Comparison of ENCODE assay signal across 8 cellular contexts in genomic region chr16:678858-679807, GRCh38. TPM values are rescaled to one million over a fixed set of nuclear protein-coding genes. Genes with fewer than 3 reads are reported as not detected.
DNase-seq lines count a peak whose midpoint lies in the region; ATAC-seq and TF ChIP-seq lines count a peak whose summit lies in the region.

No MANE protein-coding gene starts in this region.

- H3K27me3 Mint-ChIP-seq in WTC11 (ENCODE audit: low read depth) (no peaks in the 10 kb centered on the region), endodermal cell (ENCODE audit: insufficient read depth) (no peaks in the 10 kb centered on the region)
- no peaks in the 10 kb centered on the region for H3K27me3 Mint-ChIP-seq in stimulated activated naive CD8-positive, alpha-beta T cell treated with anti-CD3 and anti-CD28 coated beads, Interleukin-15, Interleukin-2, amounts not matched to agents 100 ng/mL and 50 ng/mL, for 24 hours

- H3K36me3 ChIP-seq in endodermal cell (ENCODE audit: control insufficient read depth, insufficient read depth, low read length), result peaks cover 27% of the 10 kb centered on the region

- peaks cover 20% of the 10 kb centered on the region for H3K36me3 Mint-ChIP-seq in WTC11
- peaks cover 19% of the 10 kb centered on the region for H3K36me3 Mint-ChIP-seq in endodermal cell (ENCODE audit: low read depth)
- peaks cover 21% of the 10 kb centered on the region for H3K36me3 Mint-ChIP-seq in stimulated activated naive CD8-positive, alpha-beta T cell treated with anti-CD3 and anti-CD28 coated beads, Interleukin-15, Interleukin-2, amounts not matched to agents 100 ng/mL and 50 ng/mL, for 24 hours (ENCODE audit: low read depth)

- POLR2A ChIA-PET in WTC11 (lab: Charles Lee), result interaction anchor here (0.6 to 1.9 kb wide), 3 partner anchors 11 to 91 kb away, joined by 3 to 5 read pairs (median 4); partner anchors contain the start of gene WDR24

- WGBS in endodermal cell (ENCODE audit: insufficient coverage in 1 of 2, insufficient read length in 1 of 2), 2 experiments, result 38 to 59% methylated on average over 20 to 51 of the region's 51 CpGs

- CTCF ChIA-PET in WTC11 (lab: Charles Lee), result interaction anchor here (0.6 to 3.1 kb wide), 14 partner anchors 10 to 220 kb away, joined by 3 to 21 read pairs (median 5); partner anchors contain the start of genes METRN, RHOT2 and WDR24

- ATAC-seq in WTC11 (peak; percentile 9), HG03354 (IDR thresholded peaks at IDR 0.05; ENCODE audit: poor library complexity, severe bottlenecking, unreplicated experiment) (no peak)

- H3K9ac ChIP-seq in endodermal cell (ENCODE audit: extremely low read depth, low read length, poor library complexity, severe bottlenecking), result no peak overlapping the region

- H3K9me3 ChIP-seq in endodermal cell (ENCODE audit: control insufficient read depth, low read length), result no peaks in the 10 kb centered on the region

- H3K9me3 Mint-ChIP-seq in WTC11 (no peaks in the 10 kb centered on the region), endodermal cell (no peaks in the 10 kb centered on the region)
- H3K9me3 Mint-ChIP-seq in stimulated activated naive CD8-positive, alpha-beta T cell treated with anti-CD3 and anti-CD28 coated beads, Interleukin-15, Interleukin-2, amounts not matched to agents 100 ng/mL and 50 ng/mL, for 24 hours, result no peaks in the 10 kb centered on the region

- peak overlapping the region; percentile 70 for H3K27ac ChIP-seq in endodermal cell (ENCODE audit: low read depth, low read length)

- H3K4me1 ChIP-seq in endodermal cell (ENCODE audit: control insufficient read depth, insufficient read depth, low read length), result peaks cover 18% of the 10 kb centered on the region

- H3K4me1 Mint-ChIP-seq in WTC11 (peaks cover 31% of the 10 kb centered on the region), endodermal cell (peaks cover 23% of the 10 kb centered on the region)
- H3K4me1 Mint-ChIP-seq in stimulated activated naive CD8-positive, alpha-beta T cell treated with anti-CD3 and anti-CD28 coated beads, Interleukin-15, Interleukin-2, amounts not matched to agents 100 ng/mL and 50 ng/mL, for 24 hours (ENCODE audit: low read depth), result peaks cover 33% of the 10 kb centered on the region

- no peak overlapping the region for H3K4me3 ChIP-seq in endodermal cell (ENCODE audit: low read length)

- TF ChIP-seq CTCF in WTC11 (IDR thresholded peaks at IDR 0.05) (no peak), endodermal cell (conservative IDR thresholded peaks at IDR 0.05) (no peak)

- H3K27me3 ChIP-seq in endodermal cell (ENCODE audit: control insufficient read depth, insufficient read depth, low read length, poor library complexity, severe bottlenecking), result no peaks in the 10 kb centered on the region

- peak overlapping the region; percentile 85 for H3K27ac Mint-ChIP-seq in WTC11
- H3K27ac Mint-ChIP-seq in endodermal cell, result peak overlapping the region; percentile 70
- peak overlapping the region; percentile 55 for H3K27ac Mint-ChIP-seq in stimulated activated naive CD8-positive, alpha-beta T cell treated with anti-CD3 and anti-CD28 coated beads, Interleukin-15, Interleukin-2, amounts not matched to agents 100 ng/mL and 50 ng/mL, for 24 hours

- H3K4me3 Mint-ChIP-seq in WTC11 (peak overlapping the region; percentile 67), endodermal cell (peak overlapping the region; percentile 73)
- peak overlapping the region; percentile 78 for H3K4me3 Mint-ChIP-seq in stimulated activated naive CD8-positive, alpha-beta T cell treated with anti-CD3 and anti-CD28 coated beads, Interleukin-15, Interleukin-2, amounts not matched to agents 100 ng/mL and 50 ng/mL, for 24 hours

- DNase-seq in activated gamma-delta T cell treated with Interleukin-2 at 50 U/mL for 16 hours, result peak; percentile 44
- DNase-seq in activated gamma-delta T cell (lab: John Stamatoyannopoulos, UW), result no peak
- peak; percentile 72 to 82 for DNase-seq in NCI-H1930 (lab: John Stamatoyannopoulos, UW)
- peak; percentile 70 for DNase-seq in WTC11 (ENCODE audit: low spot score)
- DNase-seq in endodermal cell, result peak; percentile 90
- peak; percentile 51 for DNase-seq in midbrain (lab: John Stamatoyannopoulos, UW)

TF ChIP-seq in WTC11, 78 proteins besides CTCF, POLR2A, EP300 and RAD21 (continues in another document):
- TF ChIP-seq PRRX2 (CRISPR knock-in tag; IDR thresholded peaks at IDR 0.05) (no peak), FOXK1 (CRISPR knock-in tag; IDR thresholded peaks at IDR 0.05) (no peak), FOXJ3 (CRISPR knock-in tag; IDR thresholded peaks at IDR 0.05; ENCODE audit: borderline replicate concordance) (no peak), GTF2I (CRISPR knock-in tag; conservative IDR thresholded peaks at IDR 0.05) (no peak), SMAD3 (CRISPR knock-in tag; IDR thresholded peaks at IDR 0.05; ENCODE audit: borderline replicate concordance) (no peak), MAX (CRISPR knock-in tag; IDR thresholded peaks at IDR 0.05) (no peak), CBFB (CRISPR knock-in tag; IDR thresholded peaks at IDR 0.05; ENCODE audit: low read depth) (no peak), ATF3 (CRISPR knock-in tag; conservative IDR thresholded peaks at IDR 0.05) (no peak), RELA (CRISPR knock-in tag; IDR thresholded peaks at IDR 0.05; ENCODE audit: borderline replicate concordance) (no peak), ZNF396 (CRISPR knock-in tag; IDR thresholded peaks at IDR 0.05; ENCODE audit: borderline replicate concordance) (no peak), FOXP4 (CRISPR knock-in tag; IDR thresholded peaks at IDR 0.05) (no peak), SP1 (CRISPR knock-in tag; conservative IDR thresholded peaks at IDR 0.05) (peak; percentile 54), JAZF1 (CRISPR knock-in tag; IDR thresholded peaks at IDR 0.05) (no peak), USF2 (CRISPR knock-in tag; IDR thresholded peaks at IDR 0.05) (peak; percentile 49; the same call in 1 of the 2 replicates)

RNA-seq across cellular contexts. Expression of gene STUB1, which starts 1.1 kb away (rescaled TPM):
- 79.0 to 88.2 TPM (median 85.8 TPM) in 3 replicates for total RNA-seq in WTC11 (2021)
- total RNA-seq in endodermal cell, result 100 to 1,000 TPM; 105 to 124 TPM
- polyA plus RNA-seq in endodermal cell (2013, experiment 1 of 2), result 68.0 TPM
- 67.5 TPM for polyA plus RNA-seq in endodermal cell (2013, experiment 2 of 2)

RNA-seq across cellular contexts. Expression of gene RHBDL1, which starts 3.7 kb away (rescaled TPM):
- total RNA-seq in WTC11 (2021) (6.7 to 8.2 TPM (median 6.7 TPM) in 3 replicates), endodermal cell (1 to 10 TPM; 3.7 to 5.1 TPM)
- 4.2 TPM for polyA plus RNA-seq in endodermal cell (2013, experiment 1 of 2)
- 2.2 TPM for polyA plus RNA-seq in endodermal cell (2013, experiment 2 of 2)

RNA-seq across cellular contexts. Expression of gene JMJD8, which starts 5.0 kb away (rescaled TPM):
- 59.6 to 63.4 TPM (median 61.2 TPM) in 3 replicates for total RNA-seq in WTC11 (2021)
- 10 to 100 TPM; 48.8 to 55.6 TPM for total RNA-seq in endodermal cell
- 43.9 TPM for polyA plus RNA-seq in endodermal cell (2013, experiment 1 of 2)
- 39.3 TPM for polyA plus RNA-seq in endodermal cell (2013, experiment 2 of 2)

RNA-seq across cellular contexts. Expression of gene WDR24, which starts 11.1 kb away (rescaled TPM):
- total RNA-seq in WTC11 (2021), result 25.5 to 28.2 TPM (median 26.3 TPM) in 3 replicates
- 10 to 100 TPM; 20.8 to 21.5 TPM for total RNA-seq in endodermal cell
- 13.9 TPM for polyA plus RNA-seq in endodermal cell (2013, experiment 1 of 2)
- 12.5 TPM for polyA plus RNA-seq in endodermal cell (2013, experiment 2 of 2)

RNA-seq across cellular contexts. Expression of gene RHOT2, which starts 11.2 kb away (rescaled TPM):
- total RNA-seq in WTC11 (2021) (245 to 285 TPM (median 250 TPM) in 3 replicates), endodermal cell (100 to 1,000 TPM; 180 to 193 TPM)
- 121 TPM for polyA plus RNA-seq in endodermal cell (2013, experiment 1 of 2)
- 103 TPM for polyA plus RNA-seq in endodermal cell (2013, experiment 2 of 2)
